ENCODE assay signal across 19 cellular contexts in genomic region chr3:182243625-182244024, GRCh38.
A peak's percentile ranks its signal among the peaks of the same experiment; 100 is the strongest.
DNase-seq lines count a peak whose midpoint lies in the region; ATAC-seq and TF ChIP-seq lines count a peak whose summit lies in the region.
"Had no signal": no experiment of that assay in that cellular context is flagged by ENCODE, and none has a peak within 500 bp of the region (broad histone marks: within the 10 kb centered on the region; RNA-seq: fewer than 3 reads in every experiment).

No MANE protein-coding gene starts in this region.

- peak overlapping the region; percentile 54 for H3K4me3 Mint-ChIP-seq in neural crest cell
- H3K4me3 Mint-ChIP-seq: H9 had no signal

- no peaks in the 10 kb centered on the region for H3K27me3 ChIP-seq in left ventricle myocardium inferior (ENCODE audit: low read depth)
- H3K27me3 ChIP-seq: Peyer's patch had no signal

- no peaks in the 10 kb centered on the region for H3K27me3 Mint-ChIP-seq in neural crest cell (ENCODE audit: low read depth)

- H3K27ac ChIP-seq in left ventricle myocardium inferior (replicated peaks) (peak overlapping the region; percentile 79), cingulate gyrus (ENCODE audit: low read depth, low read length) (peak overlapping the region; percentile 82)
- H3K27ac ChIP-seq: GM23248 had no signal

- no peaks in the 10 kb centered on the region for H3K36me3 Mint-ChIP-seq in neural crest cell (ENCODE audit: low read depth)

- no peak for ATAC-seq in left cardiac atrium
- no peak for ATAC-seq in HG03460 (IDR thresholded peaks at IDR 0.05; ENCODE audit: unreplicated experiment)
- no peak for ATAC-seq in GM18868 (IDR thresholded peaks at IDR 0.05; ENCODE audit: unreplicated experiment)

- DNase-seq in left ventricle myocardium inferior, result no peak
- DNase-seq in left cardiac atrium, result no peak
- no peak for DNase-seq in neural crest cell (ENCODE audit: low read depth, low spot score)
- DNase-seq in NCI-H1930 (lab: John Stamatoyannopoulos, UW), result no peak
- DNase-seq: DMS153, DND-41, GM23248, H9, IMR-90, KG1, MM.1S, NCI-H2029 treated with DMSO at 0.1 percent for 48 hours, NCI-H446 treated with DMSO at 0.1 percent for 48 hours, NCI-H526, Peyer's patch, SHP77 treated with DMSO at 0.1 percent for 48 hours had no signal

- H3K9me3 ChIP-seq in left ventricle myocardium inferior (replicated peaks), result no peaks in the 10 kb centered on the region
- H3K9me3 ChIP-seq: Peyer's patch had no signal

- H3K9me3 Mint-ChIP-seq in neural crest cell, result peaks cover 7% of the 10 kb centered on the region
- H3K9me3 Mint-ChIP-seq: H9 had no signal

- peaks cover 50% of the 10 kb centered on the region for H3K4me1 Mint-ChIP-seq in neural crest cell

- TF ChIP-seq CTCF in left ventricle myocardium inferior (IDR thresholded peaks at IDR 0.05; ENCODE audit: borderline replicate concordance) (no peak), neural crest cell (conservative IDR thresholded peaks at IDR 0.05) (no peak)

- H3K4me1 ChIP-seq in left ventricle myocardium inferior, result peaks cover 15% of the 10 kb centered on the region

- intact Hi-C loops in left ventricle myocardium inferior (cut with micrococcal nuclease), result no loop called here
- intact Hi-C loops in left cardiac atrium (cut with DNase I), result no loop called here

- H3K27ac Mint-ChIP-seq in neural crest cell (ENCODE audit: unreplicated experiment), result peak overlapping the region; percentile 57

- no peak overlapping the region for H3K4me3 ChIP-seq in left ventricle myocardium inferior
- H3K4me3 ChIP-seq: GM23248, Peyer's patch had no signal

- no peaks in the 10 kb centered on the region for H3K36me3 ChIP-seq in left ventricle myocardium inferior
- H3K36me3 ChIP-seq: Peyer's patch had no signal
